Comparison of ENCODE assay signal across 16 cellular contexts in the genomic region with DNA sequence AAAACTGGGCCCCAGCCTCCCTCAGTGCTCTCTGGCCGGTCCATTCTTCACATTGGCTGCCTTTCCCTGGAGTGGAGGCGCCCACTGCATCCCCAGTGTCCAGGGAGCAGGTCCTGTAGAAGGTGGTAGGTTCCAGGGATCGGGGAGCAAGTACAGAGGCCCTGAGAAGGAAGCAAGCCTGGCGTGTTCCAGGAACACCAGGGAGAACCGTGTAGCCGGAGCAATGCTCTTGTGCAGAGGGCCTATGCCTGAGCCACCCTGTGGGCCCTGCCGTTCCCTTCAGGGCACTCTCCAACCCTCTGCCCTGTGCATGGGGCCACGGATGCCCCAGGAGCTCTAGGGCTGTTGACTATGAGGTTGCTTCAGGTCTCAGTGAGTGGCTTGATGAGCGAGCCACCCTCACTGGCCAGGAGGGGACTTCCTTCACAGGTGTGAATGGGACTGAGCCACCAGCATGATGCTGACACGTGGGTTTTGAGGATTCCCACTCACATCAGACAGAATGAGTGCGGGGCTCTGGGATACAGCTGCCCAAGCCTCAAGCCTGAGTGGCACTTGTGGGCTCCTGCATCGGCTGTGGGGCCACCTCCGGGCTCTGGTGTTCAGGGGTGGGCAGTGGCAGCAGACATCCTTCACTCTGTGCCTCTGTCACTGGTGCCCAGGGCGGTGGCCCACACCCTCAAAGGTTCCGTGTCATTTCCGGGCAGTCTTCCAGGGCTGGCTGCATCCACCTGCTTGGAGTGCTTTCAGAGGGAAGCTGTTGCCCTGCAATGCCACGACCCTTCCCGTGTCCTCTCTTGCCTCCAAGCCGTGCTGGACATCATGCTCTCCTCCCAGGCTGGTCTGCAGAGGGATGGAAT. TPM values are rescaled to one million over a fixed set of nuclear protein-coding genes. Genes with fewer than 3 reads are reported as not detected.
DNase-seq lines count a peak whose midpoint lies in the region; ATAC-seq and TF ChIP-seq lines count a peak whose summit lies in the region.
"Had no signal": no experiment of that assay in that cellular context is flagged by ENCODE, and none has a peak within 500 bp of the region (broad histone marks: within the 10 kb centered on the region; RNA-seq: fewer than 3 reads in every experiment).

No MANE protein-coding gene starts in this region.

- no peak overlapping the region for H3K4ac ChIP-seq in trophoblast cell (ENCODE audit: low read depth, low read length)

- H2BK120ac ChIP-seq in trophoblast cell (ENCODE audit: insufficient read depth, low read length, poor library complexity) = no peak overlapping the region

- H2AFZ ChIP-seq in trophoblast cell (ENCODE audit: insufficient read depth, low read length, poor library complexity) = no peak overlapping the region

- peak overlapping the region; percentile 51 for H2BK12ac ChIP-seq in trophoblast cell (ENCODE audit: low read length)

- H3K36me3 ChIP-seq in right atrium auricular region (no peaks in the 10 kb centered on the region), trophoblast cell (ENCODE audit: control insufficient read depth in 1 of 2, insufficient read depth in 2 of 2, low read length in 2 of 2) (peaks cover 4 to 9% of the 10 kb centered on the region in 2 experiments), aorta (ENCODE audit: control insufficient read depth in 1 of 2, insufficient read depth in 2 of 2, low read length in 1 of 2) (no peaks in the 10 kb centered on the region), MG63 (peaks cover 30% of the 10 kb centered on the region)

- no peak overlapping the region for H3K14ac ChIP-seq in trophoblast cell (ENCODE audit: low read length)

- H4K91ac ChIP-seq in trophoblast cell (ENCODE audit: low read depth, low read length) = no peak overlapping the region

- H3K4me3 ChIP-seq in right atrium auricular region = no peak overlapping the region
- no peak overlapping the region for H3K4me3 ChIP-seq in trophoblast cell (ENCODE audit: low read depth, low read length)
- H3K4me3 ChIP-seq in aorta (ENCODE audit: low read length in 2 of 2) = no peak overlapping the region
- no peak overlapping the region for H3K4me3 ChIP-seq in MG63

- WGBS in trophoblast cell (ENCODE audit: extremely low coverage, insufficient coverage, insufficient read length) = no CpG with 5 or more reads among the region's 19 CpGs
- 87 to 88% methylated on average over 19 of the region's 19 CpGs for WGBS in aorta, 2 donors

- H3K79me2 ChIP-seq in trophoblast cell (ENCODE audit: control insufficient read depth, insufficient read depth, low read length, poor library complexity) = no peaks in the 10 kb centered on the region

- H2BK5ac ChIP-seq in trophoblast cell (ENCODE audit: low read depth, low read length, poor library complexity) = no peak overlapping the region

- H3K27ac ChIP-seq in right atrium auricular region (no peak overlapping the region), trophoblast cell (ENCODE audit: low read depth, low read length) (no peak overlapping the region), aorta (ENCODE audit: low read depth in 1 of 2, low read length in 2 of 2) (no peak overlapping the region)
- H3K27ac ChIP-seq: C4-2B had no signal

- no peaks in the 10 kb centered on the region for H3K9me3 ChIP-seq in right atrium auricular region
- H3K9me3 ChIP-seq in trophoblast cell (ENCODE audit: insufficient read depth, low read depth, low read length) = peaks cover 8% of the 10 kb centered on the region
- no peaks in the 10 kb centered on the region for H3K9me3 ChIP-seq in aorta (ENCODE audit: control insufficient read depth, low read length)
- no peaks in the 10 kb centered on the region for H3K9me3 ChIP-seq in MG63

- no peak overlapping the region for H3K9ac ChIP-seq in trophoblast cell (ENCODE audit: low read length)

- H3K79me1 ChIP-seq in trophoblast cell (ENCODE audit: low read length) = peaks cover 25% of the 10 kb centered on the region

- no peak for TF ChIP-seq CTCF in right atrium auricular region (IDR thresholded peaks at IDR 0.05)

- H4K8ac ChIP-seq in trophoblast cell (ENCODE audit: low read depth, low read length) = no peak overlapping the region

- intact Hi-C loops in Right ventricle myocardium inferior (cut with DNase I) (no loop called here), left ventricle myocardium superior (cut with micrococcal nuclease) (no loop called here), aorta (cut with DNase I) (no loop called here)

- H4K12ac ChIP-seq in trophoblast cell (ENCODE audit: low read depth, low read length) = no peak overlapping the region

- H2AK5ac ChIP-seq in trophoblast cell (ENCODE audit: low read length) = peak overlapping the region; percentile 20

- ATAC-seq in Right ventricle myocardium inferior (no peak), left ventricle myocardium superior (no peak), aorta (ENCODE audit: low FRiP score) (no peak), HG03039 (IDR thresholded peaks at IDR 0.05; ENCODE audit: unreplicated experiment) (no peak)
- ATAC-seq: Panc1 had no signal

- H3K23ac ChIP-seq in trophoblast cell (ENCODE audit: low read length) = no peak overlapping the region

- H3K27me3 ChIP-seq in right atrium auricular region = no peaks in the 10 kb centered on the region
- no peaks in the 10 kb centered on the region for H3K27me3 ChIP-seq in trophoblast cell (ENCODE audit: insufficient read depth, low read length)
- no peaks in the 10 kb centered on the region for H3K27me3 ChIP-seq in aorta (ENCODE audit: control insufficient read depth in 1 of 2, insufficient read depth in 2 of 2, low read length in 1 of 2)
- no peaks in the 10 kb centered on the region for H3K27me3 ChIP-seq in MG63

- peaks cover 0 to 14% of the 10 kb centered on the region in 2 donors for H3K4me1 ChIP-seq in right atrium auricular region
- H3K4me1 ChIP-seq in trophoblast cell (ENCODE audit: control insufficient read depth in 1 of 2, insufficient read depth in 2 of 2, low read length in 2 of 2) = peaks cover 50 to 61% of the 10 kb centered on the region in 2 experiments
- H3K4me1 ChIP-seq in aorta (ENCODE audit: control insufficient read depth in 1 of 2, insufficient read depth in 2 of 2, low read length in 2 of 2) = no peaks in the 10 kb centered on the region

- DNase-seq in Right ventricle myocardium inferior (ENCODE audit: missing footprints) = peak; percentile 45
- DNase-seq in right atrium auricular region (ENCODE audit: low spot score) = no peak
- peak; percentile 35 for DNase-seq in left ventricle myocardium superior
- DNase-seq in trophoblast cell = no peak
- DNase-seq in aorta = peak; percentile 35 to 62
- DNase-seq in MG63 = no peak
- no peak for DNase-seq in NAMALWA (ENCODE audit: low spot score)
- DNase-seq: DMS 273 treated with DMSO at 0.1 percent for 48 hours, GOT3, NCI-H1092 treated with DMSO at 0.1 percent for 48 hours, NCI-H510A treated with DMSO at 0.1 percent for 48 hours, SHP77 treated with DMSO at 0.1 percent for 48 hours had no signal

- H3K4me2 ChIP-seq in trophoblast cell (ENCODE audit: low read length) = no peak overlapping the region

- H3K18ac ChIP-seq in trophoblast cell (ENCODE audit: low read length) = peak overlapping the region; percentile 74

RNA-seq across cellular contexts. Expression of a gene that starts 54.4 kb away (rescaled TPM):
- total RNA-seq in Right ventricle myocardium inferior (3.7 TPM), right atrium auricular region (10 to 100 TPM; 13.6 to 13.7 TPM), left ventricle myocardium superior (4.3 TPM), aorta (10 to 100 TPM; 24.5 to 49.8 TPM)
- 26.0 and 27.6 TPM in 2 replicates for polyA plus RNA-seq in trophoblast cell (2013)
- 10 to 100 TPM in 1 of 2 donors, 1 to 10 TPM in 1; 4.8 to 39.5 TPM for polyA plus RNA-seq in aorta
- 88.7 and 141 TPM in 2 replicates for total RNA-seq in MG63 (2014; rRNA removed; shearing (Covaris generic); ENCODE audit: low replicate concordance)
- total RNA-seq: MCF 10A had no signal

Comparison
In these comparisons a context has a peak if more than half of its experiments do, and no peak if none do; other contexts are left out.
1. DNase-seq: peak in Right ventricle myocardium inferior (single experiment), left ventricle myocardium superior (single experiment) and aorta (2 of 2); none in right atrium auricular region (single experiment), trophoblast cell (0 of 2), MG63 (single experiment) and NAMALWA (single experiment).